14 cellular contexts compared by ENCODE assay signal in the genomic region with DNA sequence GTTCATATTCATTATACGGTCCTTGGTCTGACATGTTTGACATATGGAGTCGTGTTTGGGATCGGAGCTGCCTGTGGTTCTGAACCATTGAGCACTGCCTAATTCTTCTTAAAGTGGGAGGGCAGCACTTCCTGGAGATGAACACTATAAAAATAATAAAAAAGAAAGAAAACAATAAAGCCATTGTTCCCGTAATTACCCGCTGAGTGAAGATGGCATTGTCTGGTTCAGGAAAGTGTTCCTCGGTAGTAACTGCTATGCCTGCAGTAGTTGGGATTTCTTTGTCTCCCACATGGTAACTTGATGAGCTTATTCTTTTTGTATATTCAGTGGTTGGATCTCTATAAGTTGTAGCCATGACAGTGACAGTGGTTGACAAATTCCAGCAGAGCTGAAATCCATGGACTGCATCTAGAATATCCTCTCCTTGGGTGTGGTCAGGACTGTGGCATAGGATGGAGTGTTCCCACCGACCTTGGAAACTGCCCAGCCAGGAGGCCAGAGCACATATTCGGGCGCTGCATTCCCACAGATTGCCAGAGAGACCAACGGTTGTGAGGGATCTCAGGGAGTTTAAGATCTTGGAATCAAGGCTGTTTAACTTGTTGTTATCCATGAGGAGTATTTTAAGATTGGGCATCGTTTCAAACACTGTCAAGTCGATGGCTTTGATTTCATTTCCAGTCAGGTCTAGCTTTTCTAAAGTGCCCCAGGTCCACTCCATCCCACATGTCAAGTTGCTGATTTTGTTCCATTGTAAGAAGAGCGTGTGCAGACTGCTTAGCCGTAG.
A peak's percentile ranks its signal among the peaks of the same experiment; 100 is the strongest.
DNase-seq lines count a peak whose midpoint lies in the region; ATAC-seq and TF ChIP-seq lines count a peak whose summit lies in the region.
"Had no signal": no experiment of that assay in that cellular context is flagged by ENCODE, and none has a peak within 500 bp of the region (broad histone marks: within the 10 kb centered on the region; RNA-seq: fewer than 3 reads in every experiment).

No MANE protein-coding gene starts in this region.

- H3K4me3 ChIP-seq in HAP-1: no peak overlapping the region
- H3K4me3 ChIP-seq in brain microvascular endothelial cell (ENCODE audit: low read depth, low read length): no peak overlapping the region
- H3K4me3 ChIP-seq: adrenal gland had no signal

- H3K27me3 ChIP-seq in HAP-1 (ENCODE audit: low read depth) (no peaks in the 10 kb centered on the region), brain microvascular endothelial cell (replicated peaks) (no peaks in the 10 kb centered on the region)
- H3K27me3 ChIP-seq: adrenal gland had no signal

- ATAC-seq in HG03521 (IDR thresholded peaks at IDR 0.05; ENCODE audit: unreplicated experiment): no peak
- ATAC-seq: PC-3; stimulated activated effector memory CD8-positive, alpha-beta T cell treated with anti-CD3 and anti-CD28 coated beads, Interleukin-12 subunit alpha, Interleukin-12 subunit beta, amount 100 ng/mL, for 72 hours had no signal

- H3K4me1 ChIP-seq in HAP-1: peaks cover 35% of the 10 kb centered on the region

- H3K36me3 ChIP-seq in HAP-1 (replicated peaks) (no peaks in the 10 kb centered on the region), brain microvascular endothelial cell (replicated peaks) (no peaks in the 10 kb centered on the region)
- H3K36me3 ChIP-seq: adrenal gland had no signal

- TF ChIP-seq CTCF in brain microvascular endothelial cell (IDR thresholded peaks at IDR 0.05; ENCODE audit: low read depth, low read length, missing control alignments): no peak

- H3K9me3 ChIP-seq in HAP-1: no peaks in the 10 kb centered on the region
- H3K9me3 ChIP-seq: adrenal gland had no signal

- H3K27ac ChIP-seq in angular gyrus (ENCODE audit: low read depth, low read length): peak overlapping the region; percentile 72
- no peak overlapping the region for H3K27ac ChIP-seq in brain microvascular endothelial cell

- DNase-seq in HAP-1 (ENCODE audit: low spot score in 2 of 2) (peak; percentile 41 to 74), inferior parietal cortex (ENCODE audit: extremely low spot score) (peak; percentile 64), retina (peak; percentile 74), brain microvascular endothelial cell (no peak), NOMO-1 treated with DMSO at 0.1 percent for 48 hours (lab: John Stamatoyannopoulos, UW; ENCODE audit: unreplicated experiment) (no peak)
- DNase-seq in activated CD8-positive, alpha-beta memory T cell treated with anti-CD3 and anti-CD28 coated beads, Interleukin-2, amount 50 U/mL, for 48 hours: no peak
- DNase-seq: activated T-cell treated with anti-CD3 and anti-CD28 coated beads for 4 hours; PC-3; stimulated activated CD4-positive, alpha-beta T cell treated with anti-CD3 and anti-CD28 coated beads, Interleukin-4, amount 100 ng/mL, for 24 hours; T-helper 1 cell had no signal

- in situ Hi-C loops in HAP-1 (cut with MboI; ENCODE audit: low sequenced_read_pairs) (no loop called here), brain microvascular endothelial cell (cut with HindIII; ENCODE audit: low pct_ligation_motif_present, low sequenced_read_pairs) (no loop called here)

Comparison
In these comparisons a context has a peak if more than half of its experiments do, and no peak if none do; other contexts are left out.
1. DNase-seq: peak in HAP-1 (2 of 2), inferior parietal cortex (single experiment) and retina (single experiment); none in activated CD8-positive, alpha-beta memory T cell treated with anti-CD3 and anti-CD28 coated beads, Interleukin-2, amount 50 U/mL, for 48 hours (single experiment), brain microvascular endothelial cell (single experiment) and NOMO-1 treated with DMSO at 0.1 percent for 48 hours (single experiment).